In the genomic region with DNA sequence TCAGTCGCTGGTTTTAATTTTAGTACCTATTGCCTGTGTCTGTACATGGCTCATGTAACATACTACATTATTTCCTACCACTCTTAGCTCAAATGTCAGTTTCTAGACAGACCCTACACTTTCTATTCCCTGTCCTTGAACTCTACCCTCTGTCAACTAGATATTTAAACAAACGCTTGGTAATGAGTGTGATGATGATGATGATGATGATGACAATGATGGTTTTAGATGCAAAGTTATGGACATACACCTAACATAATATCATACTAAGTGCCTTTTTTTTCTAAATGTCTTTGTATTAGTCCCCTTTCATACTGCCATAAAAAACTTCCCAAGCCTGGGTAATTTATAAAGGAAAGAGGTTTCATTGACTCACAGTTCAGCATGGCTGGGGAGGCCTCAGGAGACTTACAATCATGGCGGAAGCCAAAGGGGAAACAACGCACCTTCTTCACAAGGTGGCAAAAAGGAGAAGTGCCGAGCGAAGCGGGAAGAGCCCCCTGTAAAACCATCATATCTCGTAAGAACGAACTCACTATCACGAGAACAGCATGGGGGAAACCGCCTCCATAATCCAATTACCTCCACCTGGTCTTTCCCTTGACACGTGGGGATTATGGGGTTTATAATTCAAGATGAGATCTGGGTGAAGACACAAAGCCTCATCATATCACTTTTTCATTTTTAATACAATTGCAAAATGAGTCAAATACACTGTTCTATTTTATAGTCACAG, we compare ENCODE assay signal across 20 cellular contexts.
DNase-seq lines count a peak whose midpoint lies in the region; ATAC-seq, FAIRE-seq and TF ChIP-seq lines count a peak whose summit lies in the region.
"Had no signal": no experiment of that assay in that cellular context is flagged by ENCODE, and none has a peak within 500 bp of the region (broad histone marks: within the 10 kb centered on the region; RNA-seq: fewer than 3 reads in every experiment).

No MANE protein-coding gene starts in this region.

- no peak overlapping the region for H3K4ac ChIP-seq in mesendoderm (ENCODE audit: low read depth, low read length)

- H3K79me1 ChIP-seq in mesendoderm (ENCODE audit: low read length): no peaks in the 10 kb centered on the region

- no peak overlapping the region for H2BK120ac ChIP-seq in mesendoderm (ENCODE audit: low read depth, low read length)

- no peak overlapping the region for H3K9ac ChIP-seq in HepG2 (ENCODE audit: insufficient read depth, low read depth, low read length)
- no peak overlapping the region for H3K9ac ChIP-seq in mesendoderm (ENCODE audit: low read length)
- H3K9ac ChIP-seq: GM23248 had no signal

- no peaks in the 10 kb centered on the region for H3K79me2 ChIP-seq in HepG2 (ENCODE audit: insufficient read depth, low read length)
- H3K79me2 ChIP-seq in mesendoderm (ENCODE audit: control insufficient read depth, insufficient read depth, low read length): no peaks in the 10 kb centered on the region

- H3K27ac ChIP-seq in HepG2 (ENCODE audit: extremely low read length, insufficient read depth, low read length) (no peak overlapping the region), right lobe of liver (no peak overlapping the region), HEK293 (ENCODE audit: extremely low read depth, low read depth, low read length) (no peak overlapping the region), mesendoderm (ENCODE audit: low read depth, low read length) (no peak overlapping the region)
- H3K27ac ChIP-seq: C4-2B, GM23248 had no signal

- no peak for TF ChIP-seq RAD21 in HepG2 (CRISPR knock-in tag; IDR thresholded peaks at IDR 0.05)

- H3K4me2 ChIP-seq in HepG2 (ENCODE audit: low read depth, low read length) (no peak overlapping the region), mesendoderm (ENCODE audit: low read length) (no peak overlapping the region)

- TF ChIP-seq CTCF in HepG2 (CRISPR knock-in tag; IDR thresholded peaks at IDR 0.05) (no peak), right lobe of liver (IDR thresholded peaks at IDR 0.05) (no peak), HEK293 (tag by site-specific recombination; IDR thresholded peaks at IDR 0.05) (no peak)

- intact Hi-C loops in HepG2 (cut with micrococcal nuclease; ENCODE audit: unreplicated experiment): no loop called here
- intact Hi-C loops in right lobe of liver (cut with DNase I): no loop called here

- no peak overlapping the region for H3K23ac ChIP-seq in mesendoderm (ENCODE audit: low read length)

- no peak for TF ChIP-seq POLR2A in HepG2 (IDR thresholded peaks at IDR 0.05; ENCODE audit: insufficient read depth in 1 of 2, low read depth in 2 of 2, low read length in 2 of 2)
- no peak for TF ChIP-seq POLR2A in right lobe of liver (IDR thresholded peaks at IDR 0.05)

- H3K4me1 ChIP-seq in HepG2 (ENCODE audit: insufficient read depth, low read length) (no peaks in the 10 kb centered on the region), right lobe of liver (no peaks in the 10 kb centered on the region), HEK293 (ENCODE audit: control insufficient read depth, insufficient read depth, low read length) (no peaks in the 10 kb centered on the region), mesendoderm (ENCODE audit: control insufficient read depth, low read depth, low read length) (no peaks in the 10 kb centered on the region)
- H3K4me1 ChIP-seq: Caco-2 had no signal

- no peaks in the 10 kb centered on the region for H3K9me3 ChIP-seq in HepG2 (ENCODE audit: low read length)
- H3K9me3 ChIP-seq in right lobe of liver: no peaks in the 10 kb centered on the region
- no peaks in the 10 kb centered on the region for H3K9me3 ChIP-seq in HEK293 (ENCODE audit: control insufficient read depth, insufficient read depth, low read depth, low read length)
- H3K9me3 ChIP-seq: Caco-2 had no signal

- no peaks in the 10 kb centered on the region for H4K20me1 ChIP-seq in HepG2 (ENCODE audit: insufficient read depth, low read length)

- no TSS peak for BruUV-seq in HepG2 (replicated peaks; lab: Mats Ljungman, UMichigan)

- no peak overlapping the region for H3K56ac ChIP-seq in mesendoderm (ENCODE audit: low read length)

- 96% methylated on average over 12 of the region's 12 CpGs for WGBS in HepG2 (ENCODE audit: low lambda C conversion rate)
- WGBS in right lobe of liver (ENCODE audit: insufficient coverage, low coverage, low lambda C conversion rate, missing lambda C conversion rate): 95% methylated on average over 12 of the region's 12 CpGs
- no CpG with 5 or more reads among the region's 12 CpGs for WGBS in mesendoderm (ENCODE audit: extremely low coverage, insufficient coverage, low lambda C conversion rate)

- no peak overlapping the region for H2BK15ac ChIP-seq in mesendoderm (replicated peaks; ENCODE audit: low read depth)

- ATAC-seq in HepG2 (peak; percentile 43; the same call in 2 of the 3 replicates), right lobe of liver (no peak), GM21619 (IDR thresholded peaks at IDR 0.05; ENCODE audit: unreplicated experiment) (no peak)
- ATAC-seq: CD8-positive, alpha-beta T cell had no signal

- TF ChIP-seq EP300 in HepG2 (IDR thresholded peaks at IDR 0.05; ENCODE audit: low read depth in 2 of 2, low read length in 2 of 2): no peak
- no peak for TF ChIP-seq EP300 in HepG2 (CRISPR knock-in tag; IDR thresholded peaks at IDR 0.05; ENCODE audit: borderline replicate concordance)

- H2BK5ac ChIP-seq in mesendoderm (ENCODE audit: low read length): no peak overlapping the region

- H4K8ac ChIP-seq in mesendoderm (ENCODE audit: low read depth, low read length): no peak overlapping the region

- in situ Hi-C loops in HepG2 (cut with HindIII; ENCODE audit: extremely low pct_ligation_motif_present, low pct_unique_long_range_greater_than_20kb): no loop called here

- no peaks in the 10 kb centered on the region for H3K36me3 ChIP-seq in HepG2 (replicated peaks in 1 of 2; ENCODE audit: control insufficient read depth in 1 of 2, insufficient read depth in 2 of 2, low read length in 2 of 2)
- no peaks in the 10 kb centered on the region for H3K36me3 ChIP-seq in right lobe of liver
- H3K36me3 ChIP-seq in HEK293 (ENCODE audit: control insufficient read depth in 2 of 2, insufficient read depth in 1 of 2, low read length in 2 of 2): peaks cover 0 to 3% of the 10 kb centered on the region in 2 experiments; a peak in 1 of 3 replicates
- H3K36me3 ChIP-seq in mesendoderm (ENCODE audit: control insufficient read depth, insufficient read depth, low read length): no peaks in the 10 kb centered on the region

- H2AK5ac ChIP-seq in mesendoderm (ENCODE audit: low read length): no peak overlapping the region

- DNase-seq in HepG2 (ENCODE audit: low spot score) (no peak), right lobe of liver (no peak), mesendoderm (peak; percentile 75), NCI-H345 treated with DMSO at 0.1 percent for 48 hours (lab: John Stamatoyannopoulos, UW; ENCODE audit: unreplicated experiment) (no peak)
- DNase-seq: Caco-2; CD4-positive, CD25-positive, alpha-beta regulatory T cell; CD8-positive, alpha-beta T cell; DMS 273 treated with DMSO at 0.1 percent for 48 hours; DMS79; EL; GF-D8; GM23248; H7; HCEC 1CT had no signal

- POLR2A ChIA-PET in HepG2 (lab: Yijun Ruan, JAX): no interaction called here
- POLR2A ChIA-PET in HEK293 (lab: Yijun Ruan, JAX): interaction anchor here (0.6 kb wide), 1 partner anchor 8 kb away, joined by 4 read pairs; no protein-coding TSS in a partner anchor

- CTCF ChIA-PET in HepG2 (lab: Yijun Ruan, JAX; ENCODE audit: low intra/inter-chr PET ratio, low total read pairs): no interaction called here
- CTCF ChIA-PET in HEK293 (lab: Yijun Ruan, JAX): interaction anchor here (1.4 kb wide), 1 partner anchor 905 kb away, joined by 3 read pairs; the partner anchor contains the start of gene UBE3D

- no peak for FAIRE-seq in HepG2 (lab: Jason Lieb, UNC)
- FAIRE-seq: GM12891, GM18507, H1 had no signal

- no peak overlapping the region for H3K18ac ChIP-seq in mesendoderm (ENCODE audit: low read length)

- no peaks in the 10 kb centered on the region for H3K27me3 ChIP-seq in HepG2 (ENCODE audit: control insufficient read depth in 1 of 2, insufficient read depth in 2 of 2, low read length in 2 of 2)
- no peaks in the 10 kb centered on the region for H3K27me3 ChIP-seq in right lobe of liver
- H3K27me3 ChIP-seq in mesendoderm (ENCODE audit: insufficient read depth, low read length, poor library complexity): no peaks in the 10 kb centered on the region

- H3K4me3 ChIP-seq in HepG2 (replicated peaks in 1 of 3; ENCODE audit: insufficient read depth in 1 of 3, low read depth in 2 of 3, low read length in 3 of 3) (no peak overlapping the region), right lobe of liver (no peak overlapping the region), HEK293 (ENCODE audit: low read depth, low read length) (no peak overlapping the region), mesendoderm (ENCODE audit: low read length) (no peak overlapping the region)
- H3K4me3 ChIP-seq: GM23248 had no signal

- no peak overlapping the region for H4K5ac ChIP-seq in mesendoderm (ENCODE audit: low read length)

- no peak overlapping the region for H2AFZ ChIP-seq in HepG2 (ENCODE audit: low read length)
- H2AFZ ChIP-seq: GM23248 had no signal

TF ChIP-seq in HepG2, 621 proteins besides CTCF, POLR2A, EP300 and RAD21:
- TF ChIP-seq ZNF34 (CRISPR knock-in tag; IDR thresholded peaks at IDR 0.05; ENCODE audit: borderline replicate concordance): no peak
- peak; percentile 59 for TF ChIP-seq CREB1 (IDR thresholded peaks at IDR 0.05)
- no peak for TF ChIP-seq CREB1 (CRISPR knock-in tag; IDR thresholded peaks at IDR 0.05)
TF ChIP-seq in HepG2: peak in this region for 1.

TF ChIP-seq in HEK293, 187 proteins besides CTCF, POLR2A, EP300 and RAD21 (continues in another document):
- TF ChIP-seq ZBTB26 (tag by site-specific recombination; optimal IDR thresholded peaks at IDR 0.05): no peak

Comparison
In these comparisons a context has a peak if more than half of its experiments do, and no peak if none do; other contexts are left out.
1. Of the 63 proteins assayed by ChIP-seq in both HepG2 and HEK293: peak only in HepG2: none; only in HEK293: PRDM4 and ZNF513; in both: none; in neither: 61.